ENCODE assay signal across 1 cellular context in the genomic region with DNA sequence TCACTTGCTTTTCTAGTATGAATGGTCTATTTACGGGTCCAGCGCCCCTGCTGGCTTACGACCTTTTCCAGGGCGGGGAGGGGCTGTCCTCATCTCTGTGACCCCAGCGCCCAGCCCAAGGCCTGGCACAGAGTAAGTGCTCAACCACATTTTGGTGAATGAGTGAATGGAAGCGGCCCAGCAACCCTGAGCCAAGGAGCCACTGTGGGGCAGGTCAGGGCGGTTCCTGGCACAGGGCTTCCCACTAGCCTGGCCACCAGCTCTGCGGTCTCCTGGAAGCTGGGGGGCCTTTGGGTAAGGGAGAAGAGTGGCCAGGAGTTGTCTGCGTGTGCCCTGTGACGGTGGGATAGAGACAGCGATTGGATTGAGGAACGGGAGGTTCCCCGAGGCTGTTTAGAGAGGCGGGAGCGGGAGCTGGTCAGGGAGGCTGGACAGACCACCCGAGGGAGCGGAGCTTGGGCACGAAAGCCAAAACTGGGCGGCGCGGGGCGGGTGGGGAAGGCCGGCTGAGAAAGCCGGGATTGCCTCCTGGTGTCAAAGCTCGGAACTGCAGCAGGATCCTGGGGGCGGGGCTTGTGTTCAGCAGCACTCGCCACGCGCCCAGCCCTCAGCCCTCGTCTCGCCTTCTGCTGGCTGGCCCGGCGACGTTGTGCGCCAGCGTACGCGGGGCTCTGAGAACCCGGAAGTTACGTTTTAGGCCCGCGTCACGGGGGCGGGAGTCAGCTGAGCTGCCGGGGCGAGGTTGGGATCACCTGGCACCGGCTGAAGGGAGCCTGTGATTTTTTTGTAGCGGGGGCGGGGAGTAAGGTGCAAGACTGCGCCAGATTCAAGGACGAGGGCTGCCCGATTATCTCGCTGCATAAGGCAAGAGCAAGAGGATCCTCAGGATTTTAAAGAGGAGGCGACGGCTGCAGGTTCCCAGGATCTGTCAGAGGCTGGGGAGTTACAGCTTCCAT.
TF ChIP-seq lines count a peak whose summit lies in the region.

A gene with protein sequence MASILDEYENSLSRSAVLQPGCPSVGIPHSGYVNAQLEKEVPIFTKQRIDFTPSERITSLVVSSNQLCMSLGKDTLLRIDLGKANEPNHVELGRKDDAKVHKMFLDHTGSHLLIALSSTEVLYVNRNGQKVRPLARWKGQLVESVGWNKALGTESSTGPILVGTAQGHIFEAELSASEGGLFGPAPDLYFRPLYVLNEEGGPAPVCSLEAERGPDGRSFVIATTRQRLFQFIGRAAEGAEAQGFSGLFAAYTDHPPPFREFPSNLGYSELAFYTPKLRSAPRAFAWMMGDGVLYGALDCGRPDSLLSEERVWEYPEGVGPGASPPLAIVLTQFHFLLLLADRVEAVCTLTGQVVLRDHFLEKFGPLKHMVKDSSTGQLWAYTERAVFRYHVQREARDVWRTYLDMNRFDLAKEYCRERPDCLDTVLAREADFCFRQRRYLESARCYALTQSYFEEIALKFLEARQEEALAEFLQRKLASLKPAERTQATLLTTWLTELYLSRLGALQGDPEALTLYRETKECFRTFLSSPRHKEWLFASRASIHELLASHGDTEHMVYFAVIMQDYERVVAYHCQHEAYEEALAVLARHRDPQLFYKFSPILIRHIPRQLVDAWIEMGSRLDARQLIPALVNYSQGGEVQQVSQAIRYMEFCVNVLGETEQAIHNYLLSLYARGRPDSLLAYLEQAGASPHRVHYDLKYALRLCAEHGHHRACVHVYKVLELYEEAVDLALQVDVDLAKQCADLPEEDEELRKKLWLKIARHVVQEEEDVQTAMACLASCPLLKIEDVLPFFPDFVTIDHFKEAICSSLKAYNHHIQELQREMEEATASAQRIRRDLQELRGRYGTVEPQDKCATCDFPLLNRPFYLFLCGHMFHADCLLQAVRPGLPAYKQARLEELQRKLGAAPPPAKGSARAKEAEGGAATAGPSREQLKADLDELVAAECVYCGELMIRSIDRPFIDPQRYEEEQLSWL (plus strand): TSS at position 718 of the 956 bp plus-strand sequence. CDS start 319 bp downstream, outside the sequence.

TF ChIP-seq in K562, 482 proteins besides CTCF, POLR2A, EP300 and RAD21 (continued from another document and continues in another):
- TF ChIP-seq, protein P1, sequence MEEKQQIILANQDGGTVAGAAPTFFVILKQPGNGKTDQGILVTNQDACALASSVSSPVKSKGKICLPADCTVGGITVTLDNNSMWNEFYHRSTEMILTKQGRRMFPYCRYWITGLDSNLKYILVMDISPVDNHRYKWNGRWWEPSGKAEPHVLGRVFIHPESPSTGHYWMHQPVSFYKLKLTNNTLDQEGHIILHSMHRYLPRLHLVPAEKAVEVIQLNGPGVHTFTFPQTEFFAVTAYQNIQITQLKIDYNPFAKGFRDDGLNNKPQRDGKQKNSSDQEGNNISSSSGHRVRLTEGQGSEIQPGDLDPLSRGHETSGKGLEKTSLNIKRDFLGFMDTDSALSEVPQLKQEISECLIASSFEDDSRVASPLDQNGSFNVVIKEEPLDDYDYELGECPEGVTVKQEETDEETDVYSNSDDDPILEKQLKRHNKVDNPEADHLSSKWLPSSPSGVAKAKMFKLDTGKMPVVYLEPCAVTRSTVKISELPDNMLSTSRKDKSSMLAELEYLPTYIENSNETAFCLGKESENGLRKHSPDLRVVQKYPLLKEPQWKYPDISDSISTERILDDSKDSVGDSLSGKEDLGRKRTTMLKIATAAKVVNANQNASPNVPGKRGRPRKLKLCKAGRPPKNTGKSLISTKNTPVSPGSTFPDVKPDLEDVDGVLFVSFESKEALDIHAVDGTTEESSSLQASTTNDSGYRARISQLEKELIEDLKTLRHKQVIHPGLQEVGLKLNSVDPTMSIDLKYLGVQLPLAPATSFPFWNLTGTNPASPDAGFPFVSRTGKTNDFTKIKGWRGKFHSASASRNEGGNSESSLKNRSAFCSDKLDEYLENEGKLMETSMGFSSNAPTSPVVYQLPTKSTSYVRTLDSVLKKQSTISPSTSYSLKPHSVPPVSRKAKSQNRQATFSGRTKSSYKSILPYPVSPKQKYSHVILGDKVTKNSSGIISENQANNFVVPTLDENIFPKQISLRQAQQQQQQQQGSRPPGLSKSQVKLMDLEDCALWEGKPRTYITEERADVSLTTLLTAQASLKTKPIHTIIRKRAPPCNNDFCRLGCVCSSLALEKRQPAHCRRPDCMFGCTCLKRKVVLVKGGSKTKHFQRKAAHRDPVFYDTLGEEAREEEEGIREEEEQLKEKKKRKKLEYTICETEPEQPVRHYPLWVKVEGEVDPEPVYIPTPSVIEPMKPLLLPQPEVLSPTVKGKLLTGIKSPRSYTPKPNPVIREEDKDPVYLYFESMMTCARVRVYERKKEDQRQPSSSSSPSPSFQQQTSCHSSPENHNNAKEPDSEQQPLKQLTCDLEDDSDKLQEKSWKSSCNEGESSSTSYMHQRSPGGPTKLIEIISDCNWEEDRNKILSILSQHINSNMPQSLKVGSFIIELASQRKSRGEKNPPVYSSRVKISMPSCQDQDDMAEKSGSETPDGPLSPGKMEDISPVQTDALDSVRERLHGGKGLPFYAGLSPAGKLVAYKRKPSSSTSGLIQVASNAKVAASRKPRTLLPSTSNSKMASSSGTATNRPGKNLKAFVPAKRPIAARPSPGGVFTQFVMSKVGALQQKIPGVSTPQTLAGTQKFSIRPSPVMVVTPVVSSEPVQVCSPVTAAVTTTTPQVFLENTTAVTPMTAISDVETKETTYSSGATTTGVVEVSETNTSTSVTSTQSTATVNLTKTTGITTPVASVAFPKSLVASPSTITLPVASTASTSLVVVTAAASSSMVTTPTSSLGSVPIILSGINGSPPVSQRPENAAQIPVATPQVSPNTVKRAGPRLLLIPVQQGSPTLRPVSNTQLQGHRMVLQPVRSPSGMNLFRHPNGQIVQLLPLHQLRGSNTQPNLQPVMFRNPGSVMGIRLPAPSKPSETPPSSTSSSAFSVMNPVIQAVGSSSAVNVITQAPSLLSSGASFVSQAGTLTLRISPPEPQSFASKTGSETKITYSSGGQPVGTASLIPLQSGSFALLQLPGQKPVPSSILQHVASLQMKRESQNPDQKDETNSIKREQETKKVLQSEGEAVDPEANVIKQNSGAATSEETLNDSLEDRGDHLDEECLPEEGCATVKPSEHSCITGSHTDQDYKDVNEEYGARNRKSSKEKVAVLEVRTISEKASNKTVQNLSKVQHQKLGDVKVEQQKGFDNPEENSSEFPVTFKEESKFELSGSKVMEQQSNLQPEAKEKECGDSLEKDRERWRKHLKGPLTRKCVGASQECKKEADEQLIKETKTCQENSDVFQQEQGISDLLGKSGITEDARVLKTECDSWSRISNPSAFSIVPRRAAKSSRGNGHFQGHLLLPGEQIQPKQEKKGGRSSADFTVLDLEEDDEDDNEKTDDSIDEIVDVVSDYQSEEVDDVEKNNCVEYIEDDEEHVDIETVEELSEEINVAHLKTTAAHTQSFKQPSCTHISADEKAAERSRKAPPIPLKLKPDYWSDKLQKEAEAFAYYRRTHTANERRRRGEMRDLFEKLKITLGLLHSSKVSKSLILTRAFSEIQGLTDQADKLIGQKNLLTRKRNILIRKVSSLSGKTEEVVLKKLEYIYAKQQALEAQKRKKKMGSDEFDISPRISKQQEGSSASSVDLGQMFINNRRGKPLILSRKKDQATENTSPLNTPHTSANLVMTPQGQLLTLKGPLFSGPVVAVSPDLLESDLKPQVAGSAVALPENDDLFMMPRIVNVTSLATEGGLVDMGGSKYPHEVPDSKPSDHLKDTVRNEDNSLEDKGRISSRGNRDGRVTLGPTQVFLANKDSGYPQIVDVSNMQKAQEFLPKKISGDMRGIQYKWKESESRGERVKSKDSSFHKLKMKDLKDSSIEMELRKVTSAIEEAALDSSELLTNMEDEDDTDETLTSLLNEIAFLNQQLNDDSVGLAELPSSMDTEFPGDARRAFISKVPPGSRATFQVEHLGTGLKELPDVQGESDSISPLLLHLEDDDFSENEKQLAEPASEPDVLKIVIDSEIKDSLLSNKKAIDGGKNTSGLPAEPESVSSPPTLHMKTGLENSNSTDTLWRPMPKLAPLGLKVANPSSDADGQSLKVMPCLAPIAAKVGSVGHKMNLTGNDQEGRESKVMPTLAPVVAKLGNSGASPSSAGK (IDR thresholded peaks at IDR 0.05), result peak; percentile 55
- TF ChIP-seq MECOM (CRISPR knock-in tag; IDR thresholded peaks at IDR 0.05) (no peak), ZBED1 (IDR thresholded peaks at IDR 0.05) (no peak), RBM22 (IDR thresholded peaks at IDR 0.05; ENCODE audit: low read depth, low read length, poor library complexity, severe bottlenecking) (no peak)
- TF ChIP-seq, protein P2, sequence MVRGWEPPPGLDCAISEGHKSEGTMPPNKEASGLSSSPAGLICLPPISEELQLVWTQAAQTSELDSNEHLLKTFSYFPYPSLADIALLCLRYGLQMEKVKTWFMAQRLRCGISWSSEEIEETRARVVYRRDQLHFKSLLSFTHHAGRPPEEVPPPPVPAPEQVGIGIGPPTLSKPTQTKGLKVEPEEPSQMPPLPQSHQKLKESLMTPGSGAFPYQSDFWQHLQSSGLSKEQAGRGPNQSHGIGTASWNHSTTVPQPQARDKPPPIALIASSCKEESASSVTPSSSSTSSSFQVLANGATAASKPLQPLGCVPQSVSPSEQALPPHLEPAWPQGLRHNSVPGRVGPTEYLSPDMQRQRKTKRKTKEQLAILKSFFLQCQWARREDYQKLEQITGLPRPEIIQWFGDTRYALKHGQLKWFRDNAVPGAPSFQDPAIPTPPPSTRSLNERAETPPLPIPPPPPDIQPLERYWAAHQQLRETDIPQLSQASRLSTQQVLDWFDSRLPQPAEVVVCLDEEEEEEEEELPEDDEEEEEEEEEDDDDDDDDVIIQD (CRISPR knock-in tag; IDR thresholded peaks at IDR 0.05), result no peak
- TF ChIP-seq, protein P3, sequence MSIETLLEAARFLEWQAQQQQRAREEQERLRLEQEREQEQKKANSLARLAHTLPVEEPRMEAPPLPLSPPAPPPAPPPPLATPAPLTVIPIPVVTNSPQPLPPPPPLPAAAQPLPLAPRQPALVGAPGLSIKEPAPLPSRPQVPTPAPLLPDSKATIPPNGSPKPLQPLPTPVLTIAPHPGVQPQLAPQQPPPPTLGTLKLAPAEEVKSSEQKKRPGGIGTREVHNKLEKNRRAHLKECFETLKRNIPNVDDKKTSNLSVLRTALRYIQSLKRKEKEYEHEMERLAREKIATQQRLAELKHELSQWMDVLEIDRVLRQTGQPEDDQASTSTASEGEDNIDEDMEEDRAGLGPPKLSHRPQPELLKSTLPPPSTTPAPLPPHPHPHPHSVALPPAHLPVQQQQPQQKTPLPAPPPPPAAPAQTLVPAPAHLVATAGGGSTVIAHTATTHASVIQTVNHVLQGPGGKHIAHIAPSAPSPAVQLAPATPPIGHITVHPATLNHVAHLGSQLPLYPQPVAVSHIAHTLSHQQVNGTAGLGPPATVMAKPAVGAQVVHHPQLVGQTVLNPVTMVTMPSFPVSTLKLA (conservative IDR thresholded peaks at IDR 0.05), result peak; percentile 95 to 96
- TF ChIP-seq, protein P4, sequence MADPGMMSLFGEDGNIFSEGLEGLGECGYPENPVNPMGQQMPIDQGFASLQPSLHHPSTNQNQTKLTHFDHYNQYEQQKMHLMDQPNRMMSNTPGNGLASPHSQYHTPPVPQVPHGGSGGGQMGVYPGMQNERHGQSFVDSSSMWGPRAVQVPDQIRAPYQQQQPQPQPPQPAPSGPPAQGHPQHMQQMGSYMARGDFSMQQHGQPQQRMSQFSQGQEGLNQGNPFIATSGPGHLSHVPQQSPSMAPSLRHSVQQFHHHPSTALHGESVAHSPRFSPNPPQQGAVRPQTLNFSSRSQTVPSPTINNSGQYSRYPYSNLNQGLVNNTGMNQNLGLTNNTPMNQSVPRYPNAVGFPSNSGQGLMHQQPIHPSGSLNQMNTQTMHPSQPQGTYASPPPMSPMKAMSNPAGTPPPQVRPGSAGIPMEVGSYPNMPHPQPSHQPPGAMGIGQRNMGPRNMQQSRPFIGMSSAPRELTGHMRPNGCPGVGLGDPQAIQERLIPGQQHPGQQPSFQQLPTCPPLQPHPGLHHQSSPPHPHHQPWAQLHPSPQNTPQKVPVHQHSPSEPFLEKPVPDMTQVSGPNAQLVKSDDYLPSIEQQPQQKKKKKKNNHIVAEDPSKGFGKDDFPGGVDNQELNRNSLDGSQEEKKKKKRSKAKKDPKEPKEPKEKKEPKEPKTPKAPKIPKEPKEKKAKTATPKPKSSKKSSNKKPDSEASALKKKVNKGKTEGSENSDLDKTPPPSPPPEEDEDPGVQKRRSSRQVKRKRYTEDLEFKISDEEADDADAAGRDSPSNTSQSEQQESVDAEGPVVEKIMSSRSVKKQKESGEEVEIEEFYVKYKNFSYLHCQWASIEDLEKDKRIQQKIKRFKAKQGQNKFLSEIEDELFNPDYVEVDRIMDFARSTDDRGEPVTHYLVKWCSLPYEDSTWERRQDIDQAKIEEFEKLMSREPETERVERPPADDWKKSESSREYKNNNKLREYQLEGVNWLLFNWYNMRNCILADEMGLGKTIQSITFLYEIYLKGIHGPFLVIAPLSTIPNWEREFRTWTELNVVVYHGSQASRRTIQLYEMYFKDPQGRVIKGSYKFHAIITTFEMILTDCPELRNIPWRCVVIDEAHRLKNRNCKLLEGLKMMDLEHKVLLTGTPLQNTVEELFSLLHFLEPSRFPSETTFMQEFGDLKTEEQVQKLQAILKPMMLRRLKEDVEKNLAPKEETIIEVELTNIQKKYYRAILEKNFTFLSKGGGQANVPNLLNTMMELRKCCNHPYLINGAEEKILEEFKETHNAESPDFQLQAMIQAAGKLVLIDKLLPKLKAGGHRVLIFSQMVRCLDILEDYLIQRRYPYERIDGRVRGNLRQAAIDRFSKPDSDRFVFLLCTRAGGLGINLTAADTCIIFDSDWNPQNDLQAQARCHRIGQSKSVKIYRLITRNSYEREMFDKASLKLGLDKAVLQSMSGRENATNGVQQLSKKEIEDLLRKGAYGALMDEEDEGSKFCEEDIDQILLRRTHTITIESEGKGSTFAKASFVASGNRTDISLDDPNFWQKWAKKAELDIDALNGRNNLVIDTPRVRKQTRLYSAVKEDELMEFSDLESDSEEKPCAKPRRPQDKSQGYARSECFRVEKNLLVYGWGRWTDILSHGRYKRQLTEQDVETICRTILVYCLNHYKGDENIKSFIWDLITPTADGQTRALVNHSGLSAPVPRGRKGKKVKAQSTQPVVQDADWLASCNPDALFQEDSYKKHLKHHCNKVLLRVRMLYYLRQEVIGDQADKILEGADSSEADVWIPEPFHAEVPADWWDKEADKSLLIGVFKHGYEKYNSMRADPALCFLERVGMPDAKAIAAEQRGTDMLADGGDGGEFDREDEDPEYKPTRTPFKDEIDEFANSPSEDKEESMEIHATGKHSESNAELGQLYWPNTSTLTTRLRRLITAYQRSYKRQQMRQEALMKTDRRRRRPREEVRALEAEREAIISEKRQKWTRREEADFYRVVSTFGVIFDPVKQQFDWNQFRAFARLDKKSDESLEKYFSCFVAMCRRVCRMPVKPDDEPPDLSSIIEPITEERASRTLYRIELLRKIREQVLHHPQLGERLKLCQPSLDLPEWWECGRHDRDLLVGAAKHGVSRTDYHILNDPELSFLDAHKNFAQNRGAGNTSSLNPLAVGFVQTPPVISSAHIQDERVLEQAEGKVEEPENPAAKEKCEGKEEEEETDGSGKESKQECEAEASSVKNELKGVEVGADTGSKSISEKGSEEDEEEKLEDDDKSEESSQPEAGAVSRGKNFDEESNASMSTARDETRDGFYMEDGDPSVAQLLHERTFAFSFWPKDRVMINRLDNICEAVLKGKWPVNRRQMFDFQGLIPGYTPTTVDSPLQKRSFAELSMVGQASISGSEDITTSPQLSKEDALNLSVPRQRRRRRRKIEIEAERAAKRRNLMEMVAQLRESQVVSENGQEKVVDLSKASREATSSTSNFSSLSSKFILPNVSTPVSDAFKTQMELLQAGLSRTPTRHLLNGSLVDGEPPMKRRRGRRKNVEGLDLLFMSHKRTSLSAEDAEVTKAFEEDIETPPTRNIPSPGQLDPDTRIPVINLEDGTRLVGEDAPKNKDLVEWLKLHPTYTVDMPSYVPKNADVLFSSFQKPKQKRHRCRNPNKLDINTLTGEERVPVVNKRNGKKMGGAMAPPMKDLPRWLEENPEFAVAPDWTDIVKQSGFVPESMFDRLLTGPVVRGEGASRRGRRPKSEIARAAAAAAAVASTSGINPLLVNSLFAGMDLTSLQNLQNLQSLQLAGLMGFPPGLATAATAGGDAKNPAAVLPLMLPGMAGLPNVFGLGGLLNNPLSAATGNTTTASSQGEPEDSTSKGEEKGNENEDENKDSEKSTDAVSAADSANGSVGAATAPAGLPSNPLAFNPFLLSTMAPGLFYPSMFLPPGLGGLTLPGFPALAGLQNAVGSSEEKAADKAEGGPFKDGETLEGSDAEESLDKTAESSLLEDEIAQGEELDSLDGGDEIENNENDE (IDR thresholded peaks at IDR 0.05; ENCODE audit: low read depth, low read length), result no peak
